2 cellular contexts compared by ENCODE assay signal in the genomic region with DNA sequence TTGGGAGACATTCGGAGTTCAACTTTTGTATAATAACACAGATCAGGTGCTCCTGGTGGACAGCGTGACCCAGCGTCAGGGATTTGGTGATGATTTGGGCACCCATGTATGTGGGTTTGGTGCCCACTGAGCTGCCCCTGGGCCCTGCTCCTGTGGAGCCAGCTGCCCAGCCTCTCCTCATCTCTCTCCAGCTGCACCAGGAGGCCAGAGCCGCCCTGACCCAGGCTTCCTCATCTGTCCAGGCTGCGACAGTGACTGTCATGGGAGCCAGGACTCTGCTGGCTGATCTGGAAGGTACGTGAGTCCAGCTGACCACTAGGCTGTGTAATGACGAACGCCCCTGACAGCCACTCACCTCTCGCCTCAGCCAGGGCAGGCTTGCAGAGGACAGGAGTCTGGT.
TF ChIP-seq lines count a peak whose summit lies in the region.

No MANE protein-coding gene starts in this region.

TF ChIP-seq in HepG2, 621 proteins besides CTCF, POLR2A, EP300 and RAD21:
- TF ChIP-seq U2AF2 (IDR thresholded peaks at IDR 0.05; ENCODE audit: low read depth, low read length) (no peak), TCF7L2 (IDR thresholded peaks at IDR 0.05; ENCODE audit: low read depth, low read length) (no peak), ZNF510 (CRISPR knock-in tag; IDR thresholded peaks at IDR 0.05; ENCODE audit: low read depth) (no peak), BRD4 (CRISPR knock-in tag; IDR thresholded peaks at IDR 0.05) (no peak), ZSCAN12 (CRISPR knock-in tag; IDR thresholded peaks at IDR 0.05) (no peak), ZNF564 (CRISPR knock-in tag; IDR thresholded peaks at IDR 0.05) (no peak), SNRNP70 (IDR thresholded peaks at IDR 0.05; ENCODE audit: low read depth, low read length) (no peak), ZNF850 (CRISPR knock-in tag; conservative IDR thresholded peaks at IDR 0.05) (no peak), SMAD1 (CRISPR knock-in tag; IDR thresholded peaks at IDR 0.05; ENCODE audit: borderline replicate concordance, low read depth) (no peak), NFYB (CRISPR knock-in tag; IDR thresholded peaks at IDR 0.05) (no peak), NRL (CRISPR knock-in tag; IDR thresholded peaks at IDR 0.05; ENCODE audit: borderline replicate concordance) (no peak), ZNF207 (IDR thresholded peaks at IDR 0.05; ENCODE audit: borderline replicate concordance) (no peak)
- TF ChIP-seq, protein P1, sequence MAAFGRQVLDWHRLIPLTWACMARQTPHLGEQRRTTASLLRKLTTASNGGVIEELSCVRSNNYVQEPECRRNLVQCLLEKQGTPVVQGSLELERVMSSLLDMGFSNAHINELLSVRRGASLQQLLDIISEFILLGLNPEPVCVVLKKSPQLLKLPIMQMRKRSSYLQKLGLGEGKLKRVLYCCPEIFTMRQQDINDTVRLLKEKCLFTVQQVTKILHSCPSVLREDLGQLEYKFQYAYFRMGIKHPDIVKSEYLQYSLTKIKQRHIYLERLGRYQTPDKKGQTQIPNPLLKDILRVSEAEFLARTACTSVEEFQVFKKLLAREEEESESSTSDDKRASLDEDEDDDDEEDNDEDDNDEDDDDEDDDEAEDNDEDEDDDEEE (CRISPR knock-in tag; IDR thresholded peaks at IDR 0.05) = no peak
- TF ChIP-seq, protein P2, sequence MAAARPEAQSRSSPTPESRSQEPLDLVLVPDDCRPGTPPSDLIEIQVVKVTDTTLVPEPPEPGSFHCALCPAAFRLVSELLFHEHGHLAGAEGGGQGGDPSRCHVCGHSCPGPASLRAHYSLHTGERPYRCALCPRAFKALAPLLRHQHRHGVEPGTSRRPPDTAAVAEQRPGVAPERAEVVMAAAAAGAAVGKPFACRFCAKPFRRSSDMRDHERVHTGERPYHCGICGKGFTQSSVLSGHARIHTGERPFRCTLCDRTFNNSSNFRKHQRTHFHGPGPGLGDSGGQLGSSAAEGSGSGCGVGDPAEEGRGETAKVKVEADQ (CRISPR knock-in tag; IDR thresholded peaks at IDR 0.05; ENCODE audit: borderline replicate concordance) = no peak

TF ChIP-seq in K562, 482 proteins besides CTCF, POLR2A, EP300 and RAD21:
- no peak for TF ChIP-seq TAL1 (IDR thresholded peaks at IDR 0.05)
- no peak for TF ChIP-seq ZNF217 (CRISPR knock-in tag; IDR thresholded peaks at IDR 0.05)
- no peak for TF ChIP-seq CHD2 (IDR thresholded peaks at IDR 0.05; ENCODE audit: low read depth, low read length)
- TF ChIP-seq, protein P3, sequence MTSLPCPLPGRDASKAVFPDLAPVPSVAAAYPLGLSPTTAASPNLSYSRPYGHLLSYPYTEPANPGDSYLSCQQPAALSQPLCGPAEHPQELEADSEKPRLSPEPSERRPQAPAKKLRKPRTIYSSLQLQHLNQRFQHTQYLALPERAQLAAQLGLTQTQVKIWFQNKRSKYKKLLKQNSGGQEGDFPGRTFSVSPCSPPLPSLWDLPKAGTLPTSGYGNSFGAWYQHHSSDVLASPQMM (CRISPR knock-in tag; IDR thresholded peaks at IDR 0.05) = no peak
- no peak for TF ChIP-seq PYGO2 (tag; IDR thresholded peaks at IDR 0.05)
